16 cellular contexts compared by ENCODE assay signal in genomic region chr6:51868591-51869355, GRCh38.
A peak's percentile ranks its signal among the peaks of the same experiment; 100 is the strongest.
DNase-seq lines count a peak whose midpoint lies in the region; ATAC-seq and TF ChIP-seq lines count a peak whose summit lies in the region.
"Had no signal": no experiment of that assay in that cellular context is flagged by ENCODE, and none has a peak within 500 bp of the region (broad histone marks: within the 10 kb centered on the region; RNA-seq: fewer than 3 reads in every experiment).

No MANE protein-coding gene starts in this region.

- H3K27me3 ChIP-seq in mammary epithelial cell (ENCODE audit: insufficient read depth, low read length), result no peaks in the 10 kb centered on the region
- no peaks in the 10 kb centered on the region for H3K27me3 ChIP-seq in CD8-positive, alpha-beta memory T cell (ENCODE audit: insufficient read depth, low read length, poor library complexity, severe bottlenecking)
- H3K27me3 ChIP-seq: SJCRH30 had no signal

- no peaks in the 10 kb centered on the region for H3K4me1 Mint-ChIP-seq in MCF 10A (ENCODE audit: insufficient read depth, unreplicated experiment)
- H3K4me1 Mint-ChIP-seq in CD8-positive, alpha-beta memory T cell, result no peaks in the 10 kb centered on the region

- H2AFZ ChIP-seq in mammary epithelial cell (ENCODE audit: low read depth, low read length), result no peak overlapping the region

- H3K79me2 ChIP-seq in mammary epithelial cell (ENCODE audit: insufficient read depth, low read length), result no peaks in the 10 kb centered on the region

- dilution Hi-C loops in mammary epithelial cell (cut with HindIII; ENCODE audit: low sequenced_read_pairs), result no loop called here

- H3K4me3 Mint-ChIP-seq in MCF 10A (ENCODE audit: unreplicated experiment), result no peak overlapping the region
- no peak overlapping the region for H3K4me3 Mint-ChIP-seq in CD8-positive, alpha-beta memory T cell

- peaks cover 19% of the 10 kb centered on the region for H3K27me3 Mint-ChIP-seq in MCF 10A (ENCODE audit: insufficient read depth, unreplicated experiment)
- H3K27me3 Mint-ChIP-seq in CD8-positive, alpha-beta memory T cell, result peaks cover 0 to 6% of the 10 kb centered on the region in 2 donors

- BruUV-seq in MCF 10A (replicated peaks; lab: Mats Ljungman, UMichigan), result no TSS peak
- BruUV-seq in mammary epithelial cell (replicated peaks; lab: Mats Ljungman, UMichigan), result no TSS peak

- no peak overlapping the region for H3K9ac ChIP-seq in mammary epithelial cell (ENCODE audit: insufficient read depth, low read length)

- no peaks in the 10 kb centered on the region for H3K36me3 ChIP-seq in mammary epithelial cell (ENCODE audit: insufficient read depth, low read length)
- no peaks in the 10 kb centered on the region for H3K36me3 ChIP-seq in CD8-positive, alpha-beta memory T cell (ENCODE audit: insufficient read depth, low read length)
- H3K36me3 ChIP-seq: SJCRH30 had no signal

- POLR2A ChIA-PET in MCF 10A (lab: Yijun Ruan, JAX), result no interaction called here
- POLR2A ChIA-PET in CD8-positive, alpha-beta memory T cell (lab: Charles Lee), result no interaction called here

- no peaks in the 10 kb centered on the region for H3K36me3 Mint-ChIP-seq in MCF 10A (ENCODE audit: insufficient read depth, unreplicated experiment)
- no peaks in the 10 kb centered on the region for H3K36me3 Mint-ChIP-seq in CD8-positive, alpha-beta memory T cell

- peak; percentile 71 for ATAC-seq in HG03565 (IDR thresholded peaks at IDR 0.05; ENCODE audit: unreplicated experiment)
- ATAC-seq in esophagus mucosa, result peak; percentile 94
- no peak for ATAC-seq in HG03354 (IDR thresholded peaks at IDR 0.05; ENCODE audit: poor library complexity, severe bottlenecking, unreplicated experiment)

- no peak overlapping the region for H3K27ac Mint-ChIP-seq in MCF 10A (ENCODE audit: low read depth, unreplicated experiment)
- no peak overlapping the region for H3K27ac Mint-ChIP-seq in CD8-positive, alpha-beta memory T cell

- H3K27ac ChIP-seq in mammary epithelial cell (ENCODE audit: insufficient read depth, low read depth, low read length), result no peak overlapping the region
- no peak overlapping the region for H3K27ac ChIP-seq in CD8-positive, alpha-beta memory T cell (ENCODE audit: low read depth, low read length)
- H3K27ac ChIP-seq: 22Rv1, SJCRH30 had no signal

- no peaks in the 10 kb centered on the region for H3K9me3 ChIP-seq in mammary epithelial cell (replicated peaks; ENCODE audit: insufficient read depth, low read length)
- no peaks in the 10 kb centered on the region for H3K9me3 ChIP-seq in CD8-positive, alpha-beta memory T cell (ENCODE audit: low read length)
- H3K9me3 ChIP-seq: SJCRH30 had no signal

- no peaks in the 10 kb centered on the region for H4K20me1 ChIP-seq in mammary epithelial cell (ENCODE audit: insufficient read depth, low read length)

- peaks cover 8% of the 10 kb centered on the region for H3K4me1 ChIP-seq in mammary epithelial cell (ENCODE audit: insufficient read depth, low read length)
- no peaks in the 10 kb centered on the region for H3K4me1 ChIP-seq in CD8-positive, alpha-beta memory T cell (ENCODE audit: insufficient read depth, low read length)
- H3K4me1 ChIP-seq: SJCRH30 had no signal

- in situ Hi-C loops in mammary epithelial cell (cut with MboI; ENCODE audit: low sequenced_read_pairs in 2 of 2), result no loop called here

- no peaks in the 10 kb centered on the region for H3K9me3 Mint-ChIP-seq in MCF 10A (ENCODE audit: unreplicated experiment)
- no peaks in the 10 kb centered on the region for H3K9me3 Mint-ChIP-seq in CD8-positive, alpha-beta memory T cell

- H3K4me3 ChIP-seq in mammary epithelial cell (replicated peaks in 1 of 3; ENCODE audit: insufficient read depth in 1 of 3, low read depth in 2 of 3, low read length in 3 of 3), result no peak overlapping the region
- H3K4me3 ChIP-seq in CD8-positive, alpha-beta memory T cell (ENCODE audit: low read length), result no peak overlapping the region
- H3K4me3 ChIP-seq: SJCRH30 had no signal

- CTCF ChIA-PET in MCF 10A (lab: Yijun Ruan, JAX) (interaction anchor here (1.4 to 2.2 kb wide), 3 partner anchors 14 to 152 kb away, joined by 3 to 9 read pairs (median 7); no protein-coding TSS in a partner anchor), mammary epithelial cell (lab: Charles Lee; ENCODE audit: low non-redundant PET) (no interaction called here)
- CTCF ChIA-PET in CD8-positive, alpha-beta memory T cell (lab: Charles Lee), result no interaction called here

- DNase-seq in MCF 10A (ENCODE audit: unreplicated experiment) (peak; percentile 12), mammary epithelial cell (no peak)
- no peak for DNase-seq in activated CD4-positive, alpha-beta T cell treated with anti-CD3 and anti-CD28 coated beads for 4 hours
- no peak for DNase-seq in CD8-positive, alpha-beta memory T cell
- DNase-seq in stimulated activated naive CD4-positive, alpha-beta T cell treated with Interleukin-2 at 50 U/mL for 16 hours (lab: John Stamatoyannopoulos, UW), result no peak
- DNase-seq: DMS 273 treated with DMSO at 0.1 percent for 48 hours, EL, KG1, MM.1S, NCI-H187 treated with DMSO at 0.1 percent for 48 hours, NCI-H2171, SJCRH30 had no signal

- TF ChIP-seq CTCF in MCF 10A (IDR thresholded peaks at IDR 0.05; ENCODE audit: unreplicated experiment), result no peak
- TF ChIP-seq CTCF in mammary epithelial cell (conservative IDR thresholded peaks at IDR 0.05 in 1 of 2, IDR thresholded peaks at IDR 0.05 in 1 of 2; ENCODE audit: extremely low read depth in 1 of 2, insufficient read depth in 1 of 2, low read depth in 1 of 2, low read length in 2 of 2), result no peak

- intact Hi-C loops in MCF 10A (cut with micrococcal nuclease) (no loop called here), mammary epithelial cell (cut with micrococcal nuclease) (no loop called here)

- no peak overlapping the region for H3K4me2 ChIP-seq in mammary epithelial cell (ENCODE audit: insufficient read depth, low read depth, low read length)
